ENCODE assay signal across 14 cellular contexts in genomic region chr7:12888727-12889126, GRCh38.
DNase-seq lines count a peak whose midpoint lies in the region; ATAC-seq and TF ChIP-seq lines count a peak whose summit lies in the region.
"Had no signal": no experiment of that assay in that cellular context is flagged by ENCODE, and none has a peak within 500 bp of the region (broad histone marks: within the 10 kb centered on the region; RNA-seq: fewer than 3 reads in every experiment).

No MANE protein-coding gene starts in this region.

- intact Hi-C loops in IMR-90 (cut with micrococcal nuclease): loop anchor here (5.0 to 10.0 kb wide), 2 partner anchors 201 to 226 kb away; partner anchors contain the start of gene ARL4A

- DNase-seq in AG08396 (ENCODE audit: low spot score) (peak; percentile 11), IMR-90 (peak; percentile 66), dermis microvascular lymphatic vessel endothelial cell (ENCODE audit: low read depth in 2 of 2) (peak; percentile 16 to 24), mesothelial cell of epicardium (ENCODE audit: low spot score in 2 of 2, unreplicated experiment in 2 of 2) (no peak), NOMO-1 treated with dmso at 0.1 percent for 144 hours (lab: John Stamatoyannopoulos, UW; ENCODE audit: unreplicated experiment) (no peak), iPS-NIHi7 (ENCODE audit: extremely low spot score) (no peak), left lobe of liver (ENCODE audit: low spot score) (no peak)
- no peak for DNase-seq in activated CD8-positive, alpha-beta T cell treated with anti-CD3 and anti-CD28 coated beads, Interleukin-2, amount 10 ng/mL, durations not matched to agents 7 days and 5 days
- DNase-seq: activated naive CD8-positive, alpha-beta T cell treated with anti-CD3 and anti-CD28 coated beads for 36 hours; Calu3; NCI-H1694 treated with DMSO at 0.1 percent for 48 hours; SHP77 treated with DMSO at 0.1 percent for 48 hours; stomach had no signal

- no peak overlapping the region for H4K8ac ChIP-seq in IMR-90 (ENCODE audit: low read depth in 2 of 2, low read length in 2 of 2)

- no peaks in the 10 kb centered on the region for H3K36me3 ChIP-seq in IMR-90 (ENCODE audit: control insufficient read depth, insufficient read depth, low read length)
- H3K36me3 ChIP-seq: prostate gland, stomach had no signal

- H3K27ac ChIP-seq in IMR-90 (ENCODE audit: insufficient read depth, low read length): no peak overlapping the region
- H3K27ac ChIP-seq: prostate gland, stomach had no signal

- H3K4me1 ChIP-seq in IMR-90 (ENCODE audit: control insufficient read depth, insufficient read depth, low read length): peaks cover 6% of the 10 kb centered on the region; the same call in 1 of the 2 replicates
- H3K4me1 ChIP-seq: prostate gland, stomach had no signal

- no peaks in the 10 kb centered on the region for H3K36me3 Mint-ChIP-seq in mesothelial cell of epicardium
- no peaks in the 10 kb centered on the region for H3K36me3 Mint-ChIP-seq in activated CD8-positive, alpha-beta T cell treated with anti-CD3 and anti-CD28 coated beads, Interleukin-2, amount 10 ng/mL, durations not matched to agents 7 days and 5 days (ENCODE audit: low read depth)
- H3K36me3 Mint-ChIP-seq: activated naive CD8-positive, alpha-beta T cell treated with anti-CD3 and anti-CD28 coated beads for 36 hours had no signal

- no peak overlapping the region for H3K4me3 ChIP-seq in IMR-90 (ENCODE audit: insufficient read depth, low read depth, low read length)
- H3K4me3 ChIP-seq: prostate gland, stomach had no signal

- no peaks in the 10 kb centered on the region for H3K9me1 ChIP-seq in IMR-90 (ENCODE audit: insufficient read depth, low read length)

- POLR2A ChIA-PET in IMR-90 (lab: Charles Lee; ENCODE audit: unreplicated experiment): interaction anchor here (0.6 kb wide), 1 partner anchor 293 kb away, joined by 16 read pairs; no protein-coding TSS in a partner anchor
- POLR2A ChIA-PET in activated CD8-positive, alpha-beta T cell treated with anti-CD3 and anti-CD28 coated beads, Interleukin-2, amount 10 ng/mL, durations not matched to agents 7 days and 5 days (lab: Charles Lee): no interaction called here

- no peak overlapping the region for H3K23ac ChIP-seq in IMR-90 (ENCODE audit: low read depth, low read length)

- H2AFZ ChIP-seq in IMR-90 (replicated peaks; ENCODE audit: low read length, poor library complexity): no peak overlapping the region

- dilution Hi-C loops in IMR-90 (cut with HindIII; ENCODE audit: low sequenced_read_pairs, unreplicated experiment): no loop called here

- no peaks in the 10 kb centered on the region for H3K27me3 ChIP-seq in IMR-90 (ENCODE audit: control insufficient read depth, insufficient read depth, low read length)
- H3K27me3 ChIP-seq: stomach had no signal

- CTCF ChIA-PET in IMR-90 (lab: Yijun Ruan, JAX): interaction anchor here (0.7 kb wide), 1 partner anchor 10 kb away, joined by 3 read pairs; no protein-coding TSS in a partner anchor
- CTCF ChIA-PET in activated CD8-positive, alpha-beta T cell treated with anti-CD3 and anti-CD28 coated beads, Interleukin-2, amount 10 ng/mL, durations not matched to agents 7 days and 5 days (lab: Charles Lee): no interaction called here

- H2BK120ac ChIP-seq in IMR-90 (ENCODE audit: low read depth, low read length): no peak overlapping the region

- H3K4me3 Mint-ChIP-seq in mesothelial cell of epicardium: no peak overlapping the region
- H3K4me3 Mint-ChIP-seq in activated CD8-positive, alpha-beta T cell treated with anti-CD3 and anti-CD28 coated beads, Interleukin-2, amount 10 ng/mL, durations not matched to agents 7 days and 5 days: no peak overlapping the region
- H3K4me3 Mint-ChIP-seq: activated naive CD8-positive, alpha-beta T cell treated with anti-CD3 and anti-CD28 coated beads for 36 hours had no signal

- no peaks in the 10 kb centered on the region for H3K9me3 Mint-ChIP-seq in mesothelial cell of epicardium
- H3K9me3 Mint-ChIP-seq in activated CD8-positive, alpha-beta T cell treated with anti-CD3 and anti-CD28 coated beads, Interleukin-2, amount 10 ng/mL, durations not matched to agents 7 days and 5 days (ENCODE audit: insufficient read depth): no peaks in the 10 kb centered on the region
- H3K9me3 Mint-ChIP-seq: activated naive CD8-positive, alpha-beta T cell treated with anti-CD3 and anti-CD28 coated beads for 36 hours had no signal

- H3K18ac ChIP-seq in IMR-90 (ENCODE audit: low read depth, low read length): no peak overlapping the region

- H3K56ac ChIP-seq in IMR-90 (ENCODE audit: extremely low read depth, insufficient read depth, low read length): no peak overlapping the region

- H2BK15ac ChIP-seq in IMR-90 (ENCODE audit: low read depth, low read length): no peak overlapping the region

- in situ Hi-C loops in IMR-90 (cut with MboI; ENCODE audit: low sequenced_read_pairs): no loop called here

- TF ChIP-seq POLR2A in IMR-90 (IDR thresholded peaks at IDR 0.05; ENCODE audit: low read depth, low read length): no peak

- no peaks in the 10 kb centered on the region for H3K27me3 Mint-ChIP-seq in mesothelial cell of epicardium (ENCODE audit: low read depth)
- no peaks in the 10 kb centered on the region for H3K27me3 Mint-ChIP-seq in activated CD8-positive, alpha-beta T cell treated with anti-CD3 and anti-CD28 coated beads, Interleukin-2, amount 10 ng/mL, durations not matched to agents 7 days and 5 days (ENCODE audit: low read depth)

- no peak overlapping the region for H3K14ac ChIP-seq in IMR-90 (replicated peaks; ENCODE audit: low read depth, low read length)

- no CpG with 5 or more reads among the region's 2 CpGs for WGBS in IMR-90 (ENCODE audit: extremely low coverage in 2 of 2, insufficient read length in 1 of 2), 2 experiments

- H3K27ac Mint-ChIP-seq in mesothelial cell of epicardium: peak overlapping the region; percentile 61
- H3K27ac Mint-ChIP-seq in activated CD8-positive, alpha-beta T cell treated with anti-CD3 and anti-CD28 coated beads, Interleukin-2, amount 10 ng/mL, durations not matched to agents 7 days and 5 days: no peak overlapping the region
- H3K27ac Mint-ChIP-seq: activated naive CD8-positive, alpha-beta T cell treated with anti-CD3 and anti-CD28 coated beads for 36 hours had no signal

- H3K9me3 ChIP-seq in IMR-90 (ENCODE audit: control insufficient read depth, insufficient read depth, low read length): no peaks in the 10 kb centered on the region
- H3K9me3 ChIP-seq: prostate gland, stomach had no signal

- no peak overlapping the region for H2AK5ac ChIP-seq in IMR-90 (ENCODE audit: low read depth, low read length)

- H4K91ac ChIP-seq in IMR-90 (ENCODE audit: insufficient read depth, low read depth, low read length): no peak overlapping the region

- TF ChIP-seq CTCF in IMR-90 (conservative IDR thresholded peaks at IDR 0.05; ENCODE audit: low read depth, low read length): no peak
- TF ChIP-seq CTCF in mesothelial cell of epicardium (IDR thresholded peaks at IDR 0.05; ENCODE audit: unreplicated experiment): no peak

- H2BK5ac ChIP-seq in IMR-90 (ENCODE audit: low read depth, low read length, poor library complexity, severe bottlenecking): peak overlapping the region; percentile 74

- no peak overlapping the region for H3K4ac ChIP-seq in IMR-90 (ENCODE audit: low read depth, low read length)

- no peaks in the 10 kb centered on the region for H4K20me1 ChIP-seq in IMR-90 (ENCODE audit: insufficient read depth, low read length)

- no peak overlapping the region for H3K9ac ChIP-seq in IMR-90 (ENCODE audit: low read depth, low read length)

- no peak overlapping the region for H2AK9ac ChIP-seq in IMR-90 (replicated peaks; ENCODE audit: low read depth, low read length, poor library complexity)

- TF ChIP-seq RAD21 in IMR-90 (IDR thresholded peaks at IDR 0.05; ENCODE audit: low read length): no peak

- BruUV-seq in IMR-90 (replicated peaks; lab: Mats Ljungman, UMichigan): no TSS peak

- H3K4me2 ChIP-seq in IMR-90 (ENCODE audit: low read depth, low read length): no peak overlapping the region

- no peaks in the 10 kb centered on the region for H3K79me1 ChIP-seq in IMR-90 (ENCODE audit: low read depth in 1 of 2, low read length in 2 of 2)

- peak; percentile 19; the same call in 1 of the 2 replicates for ATAC-seq in IMR-90 (ENCODE audit: low read depth)
- ATAC-seq in left lobe of liver: no peak
- no peak for ATAC-seq in activated CD8-positive, alpha-beta T cell treated with anti-CD3 and anti-CD28 coated beads, Interleukin-2, amount 10 ng/mL, durations not matched to agents 7 days and 5 days

- no peak overlapping the region for H4K5ac ChIP-seq in IMR-90 (ENCODE audit: low read depth, low read length)

- no peak overlapping the region; the same call in 1 of the 2 replicates for H2BK20ac ChIP-seq in IMR-90 (ENCODE audit: low read depth, low read length)

- peaks cover 4% of the 10 kb centered on the region for H3K4me1 Mint-ChIP-seq in mesothelial cell of epicardium
- no peaks in the 10 kb centered on the region for H3K4me1 Mint-ChIP-seq in activated CD8-positive, alpha-beta T cell treated with anti-CD3 and anti-CD28 coated beads, Interleukin-2, amount 10 ng/mL, durations not matched to agents 7 days and 5 days (ENCODE audit: low read depth)
- H3K4me1 Mint-ChIP-seq: activated naive CD8-positive, alpha-beta T cell treated with anti-CD3 and anti-CD28 coated beads for 36 hours had no signal

TF ChIP-seq in IMR-90, 13 proteins besides CTCF, POLR2A, EP300 and RAD21 (continues in another document):
- TF ChIP-seq MAFK (IDR thresholded peaks at IDR 0.05; ENCODE audit: low read depth, low read length) (no peak), BHLHE40 (IDR thresholded peaks at IDR 0.05; ENCODE audit: low read depth, low read length) (no peak), CEBPB (IDR thresholded peaks at IDR 0.05; ENCODE audit: low read depth, low read length) (no peak), USF2 (IDR thresholded peaks at IDR 0.05; ENCODE audit: low read depth, low read length) (no peak), MXI1 (IDR thresholded peaks at IDR 0.05; ENCODE audit: borderline replicate concordance, low read depth, low read length) (no peak), SMC3 (IDR thresholded peaks at IDR 0.05; ENCODE audit: low read depth, low read length) (no peak)

Comparison
In these comparisons a context has a peak if more than half of its experiments do, and no peak if none do; other contexts are left out.
1. DNase-seq: peak in AG08396 (single experiment), IMR-90 (single experiment) and dermis microvascular lymphatic vessel endothelial cell (2 of 2); none in mesothelial cell of epicardium (0 of 2), NOMO-1 treated with dmso at 0.1 percent for 144 hours (single experiment), iPS-NIHi7 (single experiment), left lobe of liver (single experiment) and activated CD8-positive, alpha-beta T cell treated with anti-CD3 and anti-CD28 coated beads, Interleukin-2, amount 10 ng/mL, durations not matched to agents 7 days and 5 days (single experiment).